ENCODE assay signal across 9 cellular contexts in genomic region chr1:215606564-215607168, GRCh38. TPM values are rescaled to one million over a fixed set of nuclear protein-coding genes. Genes with fewer than 3 reads are reported as not detected.
DNase-seq lines count a peak whose midpoint lies in the region; ATAC-seq and TF ChIP-seq lines count a peak whose summit lies in the region.
"Had no signal": no experiment of that assay in that cellular context is flagged by ENCODE, and none has a peak within 500 bp of the region (broad histone marks: within the 10 kb centered on the region; RNA-seq: fewer than 3 reads in every experiment).

No MANE protein-coding gene starts in this region.

- no TSS peak for BruUV-seq in A673 (replicated peaks; lab: Mats Ljungman, UMichigan)

- H3K27ac Mint-ChIP-seq in activated CD4-positive, alpha-beta memory T cell treated with anti-CD3 and anti-CD28 coated beads for 36 hours: no peak overlapping the region

- intact Hi-C loops in A673 (cut with micrococcal nuclease; ENCODE audit: unreplicated experiment): no loop called here
- intact Hi-C loops in activated CD4-positive, alpha-beta memory T cell treated with anti-CD3 and anti-CD28 coated beads for 36 hours (cut with micrococcal nuclease): no loop called here
- intact Hi-C loops in mucosa of descending colon (cut with DNase I, micrococcal nuclease): no loop called here

- H3K4me3 Mint-ChIP-seq in activated CD4-positive, alpha-beta memory T cell treated with anti-CD3 and anti-CD28 coated beads for 36 hours: no peak overlapping the region

- H3K27me3 ChIP-seq in A673 (replicated peaks; ENCODE audit: insufficient read depth, low read depth, low read length, poor library complexity): no peaks in the 10 kb centered on the region
- H3K27me3 ChIP-seq: stomach had no signal

- DNase-seq in A673 (ENCODE audit: low spot score): peak; percentile 18
- peak; percentile 61 for DNase-seq in OCI-M1 (lab: John Stamatoyannopoulos, UW)
- DNase-seq in fibroblast of villous mesenchyme (ENCODE audit: low read depth): peak; percentile 21
- DNase-seq in activated CD4-positive, alpha-beta memory T cell treated with anti-CD3 and anti-CD28 coated beads for 36 hours: no peak
- no peak for DNase-seq in mucosa of descending colon
- DNase-seq in activated naive CD4-positive, alpha-beta T cell treated with anti-CD3 and anti-CD28 coated beads, Interleukin-2, amount 50 U/mL, for 16 hours: no peak
- DNase-seq: stomach had no signal

- H3K36me3 Mint-ChIP-seq in activated CD4-positive, alpha-beta memory T cell treated with anti-CD3 and anti-CD28 coated beads for 36 hours: no peaks in the 10 kb centered on the region

- no peaks in the 10 kb centered on the region for H3K36me3 ChIP-seq in A673 (ENCODE audit: insufficient read depth, low read length, poor library complexity, severe bottlenecking)
- H3K36me3 ChIP-seq in mucosa of descending colon (ENCODE audit: low read depth): no peaks in the 10 kb centered on the region

- no peaks in the 10 kb centered on the region for H3K4me1 ChIP-seq in A673 (ENCODE audit: insufficient read depth, low read length, poor library complexity, severe bottlenecking)
- no peaks in the 10 kb centered on the region for H3K4me1 ChIP-seq in mucosa of descending colon (ENCODE audit: low read depth)

- no peaks in the 10 kb centered on the region for H3K9me3 Mint-ChIP-seq in activated CD4-positive, alpha-beta memory T cell treated with anti-CD3 and anti-CD28 coated beads for 36 hours

- peak; percentile 61 for ATAC-seq in GM18870 (IDR thresholded peaks at IDR 0.05; ENCODE audit: unreplicated experiment)
- ATAC-seq in GM21737 (IDR thresholded peaks at IDR 0.05; ENCODE audit: unreplicated experiment): no peak
- no peak for ATAC-seq in mucosa of descending colon

- POLR2A ChIA-PET in A673 (lab: Charles Lee; ENCODE audit: low non-redundant PET): no interaction called here
- POLR2A ChIA-PET in activated CD4-positive, alpha-beta memory T cell treated with anti-CD3 and anti-CD28 coated beads for 36 hours (lab: Charles Lee): no interaction called here

- H3K27me3 Mint-ChIP-seq in activated CD4-positive, alpha-beta memory T cell treated with anti-CD3 and anti-CD28 coated beads for 36 hours: no peaks in the 10 kb centered on the region

- no peak overlapping the region for H3K27ac ChIP-seq in A673 (ENCODE audit: low read depth, low read length, poor library complexity, severe bottlenecking)
- H3K27ac ChIP-seq: stomach had no signal

- H3K4me1 Mint-ChIP-seq in activated CD4-positive, alpha-beta memory T cell treated with anti-CD3 and anti-CD28 coated beads for 36 hours (ENCODE audit: low read depth): no peaks in the 10 kb centered on the region

- H3K9me3 ChIP-seq in A673 (ENCODE audit: low read depth, low read length, poor library complexity, severe bottlenecking): no peaks in the 10 kb centered on the region
- no peaks in the 10 kb centered on the region for H3K9me3 ChIP-seq in mucosa of descending colon
- H3K9me3 ChIP-seq: stomach had no signal

- no peak overlapping the region for H3K4me3 ChIP-seq in A673 (ENCODE audit: low read depth, low read length, poor library complexity, severe bottlenecking)
- H3K4me3 ChIP-seq in fibroblast of villous mesenchyme (ENCODE audit: low read depth, low read length): no peak overlapping the region
- no peak overlapping the region for H3K4me3 ChIP-seq in mucosa of descending colon
- H3K4me3 ChIP-seq: stomach had no signal

- CTCF ChIA-PET in A673 (lab: Charles Lee): no interaction called here
- CTCF ChIA-PET in activated CD4-positive, alpha-beta memory T cell treated with anti-CD3 and anti-CD28 coated beads for 36 hours (lab: Charles Lee): interaction anchor here (0.5 kb wide), 1 partner anchor 14 kb away, joined by 3 read pairs; no protein-coding TSS in a partner anchor

- TF ChIP-seq CTCF in A673 (conservative IDR thresholded peaks at IDR 0.05; ENCODE audit: low read depth, low read length) (peak; percentile 62), fibroblast of villous mesenchyme (IDR thresholded peaks at IDR 0.05; ENCODE audit: insufficient read depth, low read depth, low read length) (peak; percentile 39), mucosa of descending colon (IDR thresholded peaks at IDR 0.05) (no peak)

RNA-seq across cellular contexts. Expression of gene KCTD3, which starts 39.6 kb away (rescaled TPM):
- total RNA-seq in A673 (2021): 10.8 and 15.9 TPM in 2 replicates
- 38.0 and 60.9 TPM in 2 replicates for total RNA-seq in fibroblast of villous mesenchyme
- total RNA-seq in activated CD4-positive, alpha-beta memory T cell treated with anti-CD3 and anti-CD28 coated beads for 36 hours: 1 to 10 TPM; 1.3 to 2.7 TPM
- total RNA-seq in mucosa of descending colon: 10 to 100 TPM; 42.2 to 73.5 (median 43.1) TPM

Comparison
In these comparisons a context has a peak if more than half of its experiments do, and no peak if none do; other contexts are left out.
1. DNase-seq: peak in A673 (single experiment), OCI-M1 (single experiment) and fibroblast of villous mesenchyme (single experiment); none in activated CD4-positive, alpha-beta memory T cell treated with anti-CD3 and anti-CD28 coated beads for 36 hours (single experiment), mucosa of descending colon (0 of 3) and activated naive CD4-positive, alpha-beta T cell treated with anti-CD3 and anti-CD28 coated beads, Interleukin-2, amount 50 U/mL, for 16 hours (single experiment).